In genomic region chr6:31860349-31860748, GRCh38 we compare ENCODE assay signal across 1 cellular context.
TF ChIP-seq lines count a peak whose summit lies in the region.

No MANE protein-coding gene starts in this region.

TF ChIP-seq in GM12878, 131 proteins besides CTCF, POLR2A, EP300 and RAD21:
- no peak for TF ChIP-seq RUNX3 (IDR thresholded peaks at IDR 0.05; ENCODE audit: low read length)
- 0 out of 2 replicates have a peak, but pooled peaks have one; percentile 17 for TF ChIP-seq POLR2AphosphoS2 (IDR thresholded peaks at IDR 0.05; ENCODE audit: low read depth, low read length)
- TF ChIP-seq BCLAF1 (IDR thresholded peaks at IDR 0.05): no peak
- TF ChIP-seq KAT2A (conservative IDR thresholded peaks at IDR 0.05; ENCODE audit: control insufficient read depth, low read depth, low read length): no peak
- no peak for TF ChIP-seq PRDM15 (CRISPR knock-in tag; IDR thresholded peaks at IDR 0.05)
